ENCODE assay signal across 1 cellular context in genomic region chr7:76220185-76221057, GRCh38.
TF ChIP-seq lines count a peak whose summit lies in the region.

No MANE protein-coding gene starts in this region.

TF ChIP-seq in GM12878, 131 proteins besides CTCF, POLR2A, EP300 and RAD21 (continued from another document):
- no peak for TF ChIP-seq REST (IDR thresholded peaks at IDR 0.05; ENCODE audit: low read depth, low read length)
